1 cellular context compared by ENCODE assay signal in genomic region chr7:100865372-100865911, GRCh38.
TF ChIP-seq lines count a peak whose summit lies in the region.

No MANE protein-coding gene starts in this region.

TF ChIP-seq in HepG2, 621 proteins besides CTCF, POLR2A, EP300 and RAD21:
- TF ChIP-seq, protein P1, sequence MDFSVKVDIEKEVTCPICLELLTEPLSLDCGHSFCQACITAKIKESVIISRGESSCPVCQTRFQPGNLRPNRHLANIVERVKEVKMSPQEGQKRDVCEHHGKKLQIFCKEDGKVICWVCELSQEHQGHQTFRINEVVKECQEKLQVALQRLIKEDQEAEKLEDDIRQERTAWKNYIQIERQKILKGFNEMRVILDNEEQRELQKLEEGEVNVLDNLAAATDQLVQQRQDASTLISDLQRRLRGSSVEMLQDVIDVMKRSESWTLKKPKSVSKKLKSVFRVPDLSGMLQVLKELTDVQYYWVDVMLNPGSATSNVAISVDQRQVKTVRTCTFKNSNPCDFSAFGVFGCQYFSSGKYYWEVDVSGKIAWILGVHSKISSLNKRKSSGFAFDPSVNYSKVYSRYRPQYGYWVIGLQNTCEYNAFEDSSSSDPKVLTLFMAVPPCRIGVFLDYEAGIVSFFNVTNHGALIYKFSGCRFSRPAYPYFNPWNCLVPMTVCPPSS (IDR thresholded peaks at IDR 0.05), result no peak
- TF ChIP-seq, protein P2, sequence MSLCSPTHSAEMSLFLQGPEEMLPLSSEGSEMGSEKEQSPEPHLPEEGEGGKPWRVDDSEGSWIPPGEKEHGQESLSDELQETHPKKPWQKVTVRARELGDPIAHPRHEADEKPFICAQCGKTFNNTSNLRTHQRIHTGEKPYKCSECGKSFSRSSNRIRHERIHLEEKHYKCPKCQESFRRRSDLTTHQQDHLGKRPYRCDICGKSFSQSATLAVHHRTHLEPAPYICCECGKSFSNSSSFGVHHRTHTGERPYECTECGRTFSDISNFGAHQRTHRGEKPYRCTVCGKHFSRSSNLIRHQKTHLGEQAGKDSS (CRISPR knock-in tag; IDR thresholded peaks at IDR 0.05; ENCODE audit: borderline replicate concordance, low read depth), result no peak
- no peak for TF ChIP-seq ZNF512B (CRISPR knock-in tag; IDR thresholded peaks at IDR 0.05; ENCODE audit: borderline replicate concordance)
- no peak for TF ChIP-seq ZNF292 (CRISPR knock-in tag; IDR thresholded peaks at IDR 0.05; ENCODE audit: borderline replicate concordance, low read depth)
- no peak for TF ChIP-seq THAP9 (CRISPR knock-in tag; IDR thresholded peaks at IDR 0.05; ENCODE audit: borderline replicate concordance)
- TF ChIP-seq, protein P3, sequence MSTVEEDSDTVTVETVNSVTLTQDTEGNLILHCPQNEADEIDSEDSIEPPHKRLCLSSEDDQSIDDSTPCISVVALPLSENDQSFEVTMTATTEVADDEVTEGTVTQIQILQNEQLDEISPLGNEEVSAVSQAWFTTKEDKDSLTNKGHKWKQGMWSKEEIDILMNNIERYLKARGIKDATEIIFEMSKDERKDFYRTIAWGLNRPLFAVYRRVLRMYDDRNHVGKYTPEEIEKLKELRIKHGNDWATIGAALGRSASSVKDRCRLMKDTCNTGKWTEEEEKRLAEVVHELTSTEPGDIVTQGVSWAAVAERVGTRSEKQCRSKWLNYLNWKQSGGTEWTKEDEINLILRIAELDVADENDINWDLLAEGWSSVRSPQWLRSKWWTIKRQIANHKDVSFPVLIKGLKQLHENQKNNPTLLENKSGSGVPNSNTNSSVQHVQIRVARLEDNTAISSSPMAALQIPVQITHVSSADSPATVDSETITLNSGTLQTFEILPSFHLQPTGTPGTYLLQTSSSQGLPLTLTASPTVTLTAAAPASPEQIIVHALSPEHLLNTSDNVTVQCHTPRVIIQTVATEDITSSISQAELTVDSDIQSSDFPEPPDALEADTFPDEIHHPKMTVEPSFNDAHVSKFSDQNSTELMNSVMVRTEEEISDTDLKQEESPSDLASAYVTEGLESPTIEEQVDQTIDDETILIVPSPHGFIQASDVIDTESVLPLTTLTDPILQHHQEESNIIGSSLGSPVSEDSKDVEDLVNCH (CRISPR knock-in tag; IDR thresholded peaks at IDR 0.05), result no peak
- TF ChIP-seq NCOA1 (CRISPR knock-in tag; IDR thresholded peaks at IDR 0.05), result no peak
